Comparison of ENCODE assay signal across 17 cellular contexts in the genomic region with DNA sequence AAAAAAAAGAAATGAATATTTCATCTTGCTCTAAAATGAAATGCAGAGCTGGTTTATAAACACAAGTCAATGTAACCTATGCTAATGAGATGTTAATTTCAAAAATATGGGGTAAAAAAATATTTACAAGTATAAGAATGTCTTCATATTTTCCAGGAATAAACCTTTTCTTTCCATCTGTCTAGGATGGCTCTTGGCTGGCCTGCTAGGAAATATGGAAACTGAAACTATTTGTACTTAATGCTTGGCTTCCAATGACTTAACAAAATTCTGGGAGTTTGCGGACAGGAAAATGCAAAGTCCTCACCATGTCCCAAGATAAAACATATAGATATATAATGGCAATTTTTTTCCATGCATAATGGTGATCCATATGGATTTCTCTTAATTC.
"Had no signal": no experiment of that assay in that cellular context is flagged by ENCODE, and none has a peak within 500 bp of the region (broad histone marks: within the 10 kb centered on the region; RNA-seq: fewer than 3 reads in every experiment).

No MANE protein-coding gene starts in this region.

- ATAC-seq: activated T-helper 17 cell treated with anti-CD3 and anti-CD28 coated beads, Interleukin-2, amount 50 U/mL, for 72 hours had no signal

- H3K79me2 ChIP-seq: hepatocyte had no signal

- H3K27ac Mint-ChIP-seq: activated CD4-positive, alpha-beta memory T cell treated with anti-CD3 and anti-CD28 coated beads, Interleukin-2, amount 10 ng/mL, durations not matched to agents 7 days and 5 days; activated CD4-positive, alpha-beta T cell treated with anti-CD3 and anti-CD28 coated beads for 36 hours; activated CD8-positive, alpha-beta memory T cell treated with anti-CD3 and anti-CD28 coated beads, Interleukin-2, amount 10 ng/mL, durations not matched to agents 7 days and 5 days; activated naive CD8-positive, alpha-beta T cell treated with anti-CD3 and anti-CD28 coated beads, Interleukin-2, amount 10 ng/mL, durations not matched to agents 7 days and 5 days; activated T-helper 17 cell treated with anti-CD3 and anti-CD28 coated beads, Interleukin-2, amount 50 U/mL, for 72 hours; dendritic cell treated with granulocyte-macrophage colony-stimulating factor and Interleukin-4, amounts not matched to agents 40 ng/mL and 50 ng/mL, for 4 days; mesothelial cell of epicardium; T-helper 2 cell treated with Interferon-gamma antibody and Interleukin-4, amounts not matched to agents 5 μg/mL and 100 μg/mL, for 36 hours; WTC11 had no signal

- H3K4me3 Mint-ChIP-seq: activated CD4-positive, alpha-beta memory T cell treated with anti-CD3 and anti-CD28 coated beads, Interleukin-2, amount 10 ng/mL, durations not matched to agents 7 days and 5 days; activated CD4-positive, alpha-beta T cell treated with anti-CD3 and anti-CD28 coated beads for 36 hours; activated CD8-positive, alpha-beta memory T cell treated with anti-CD3 and anti-CD28 coated beads, Interleukin-2, amount 10 ng/mL, durations not matched to agents 7 days and 5 days; activated naive CD8-positive, alpha-beta T cell treated with anti-CD3 and anti-CD28 coated beads, Interleukin-2, amount 10 ng/mL, durations not matched to agents 7 days and 5 days; activated T-helper 17 cell treated with anti-CD3 and anti-CD28 coated beads, Interleukin-2, amount 50 U/mL, for 72 hours; dendritic cell treated with granulocyte-macrophage colony-stimulating factor and Interleukin-4, amounts not matched to agents 40 ng/mL and 50 ng/mL, for 4 days; T-helper 2 cell treated with Interferon-gamma antibody and Interleukin-4, amounts not matched to agents 5 μg/mL and 100 μg/mL, for 36 hours; WTC11 had no signal

- DNase-seq: activated CD4-positive, alpha-beta memory T cell treated with anti-CD3 and anti-CD28 coated beads, Interleukin-2, amount 10 ng/mL, durations not matched to agents 7 days and 5 days; activated CD4-positive, alpha-beta T cell treated with anti-CD3 and anti-CD28 coated beads for 36 hours; activated CD8-positive, alpha-beta memory T cell treated with anti-CD3 and anti-CD28 coated beads, Interleukin-2, amount 10 ng/mL, durations not matched to agents 7 days and 5 days; activated naive CD4-positive, alpha-beta T cell treated with Interleukin-2 at 50 U/mL for 16 hours; activated naive CD8-positive, alpha-beta T cell treated with anti-CD3 and anti-CD28 coated beads, Interleukin-2, amount 10 ng/mL, durations not matched to agents 7 days and 5 days; effector CD8-positive, alpha-beta T cell; occipital lobe; stimulated activated CD8-positive, alpha-beta memory T cell treated with anti-CD3 and anti-CD28 coated beads, Interleukin-4, amount 100 ng/mL, for 48 hours had no signal

- H3K4me1 Mint-ChIP-seq: activated CD4-positive, alpha-beta memory T cell treated with anti-CD3 and anti-CD28 coated beads, Interleukin-2, amount 10 ng/mL, durations not matched to agents 7 days and 5 days; activated CD4-positive, alpha-beta T cell treated with anti-CD3 and anti-CD28 coated beads for 36 hours; activated T-helper 17 cell treated with anti-CD3 and anti-CD28 coated beads, Interleukin-2, amount 50 U/mL, for 72 hours had no signal

- H3K27me3 ChIP-seq: esophagus muscularis mucosa, foreskin keratinocyte, hepatocyte had no signal

- H2AFZ ChIP-seq: hepatocyte had no signal

- H3K36me3 ChIP-seq: esophagus muscularis mucosa had no signal

- H3K9me3 Mint-ChIP-seq: activated CD4-positive, alpha-beta memory T cell treated with anti-CD3 and anti-CD28 coated beads, Interleukin-2, amount 10 ng/mL, durations not matched to agents 7 days and 5 days; activated naive CD8-positive, alpha-beta T cell treated with anti-CD3 and anti-CD28 coated beads, Interleukin-2, amount 10 ng/mL, durations not matched to agents 7 days and 5 days; activated T-helper 17 cell treated with anti-CD3 and anti-CD28 coated beads, Interleukin-2, amount 50 U/mL, for 72 hours; dendritic cell treated with granulocyte-macrophage colony-stimulating factor and Interleukin-4, amounts not matched to agents 40 ng/mL and 50 ng/mL, for 4 days; mesothelial cell of epicardium; T-helper 2 cell treated with Interferon-gamma antibody and Interleukin-4, amounts not matched to agents 5 μg/mL and 100 μg/mL, for 36 hours; WTC11 had no signal

- H3K36me3 Mint-ChIP-seq: activated CD8-positive, alpha-beta memory T cell treated with anti-CD3 and anti-CD28 coated beads, Interleukin-2, amount 10 ng/mL, durations not matched to agents 7 days and 5 days; mesothelial cell of epicardium; WTC11 had no signal

- H3K4me1 ChIP-seq: foreskin keratinocyte had no signal

- H3K27me3 Mint-ChIP-seq: activated CD4-positive, alpha-beta memory T cell treated with anti-CD3 and anti-CD28 coated beads, Interleukin-2, amount 10 ng/mL, durations not matched to agents 7 days and 5 days; activated CD4-positive, alpha-beta T cell treated with anti-CD3 and anti-CD28 coated beads for 36 hours; activated CD8-positive, alpha-beta memory T cell treated with anti-CD3 and anti-CD28 coated beads, Interleukin-2, amount 10 ng/mL, durations not matched to agents 7 days and 5 days; activated naive CD8-positive, alpha-beta T cell treated with anti-CD3 and anti-CD28 coated beads, Interleukin-2, amount 10 ng/mL, durations not matched to agents 7 days and 5 days; activated T-helper 17 cell treated with anti-CD3 and anti-CD28 coated beads, Interleukin-2, amount 50 U/mL, for 72 hours; dendritic cell treated with granulocyte-macrophage colony-stimulating factor and Interleukin-4, amounts not matched to agents 40 ng/mL and 50 ng/mL, for 4 days had no signal

- H3K9me3 ChIP-seq: esophagus muscularis mucosa had no signal

- H3K4me3 ChIP-seq: esophagus muscularis mucosa, hepatocyte, lung had no signal

- H3K27ac ChIP-seq: esophagus muscularis mucosa, foreskin keratinocyte had no signal
